In the genomic region with DNA sequence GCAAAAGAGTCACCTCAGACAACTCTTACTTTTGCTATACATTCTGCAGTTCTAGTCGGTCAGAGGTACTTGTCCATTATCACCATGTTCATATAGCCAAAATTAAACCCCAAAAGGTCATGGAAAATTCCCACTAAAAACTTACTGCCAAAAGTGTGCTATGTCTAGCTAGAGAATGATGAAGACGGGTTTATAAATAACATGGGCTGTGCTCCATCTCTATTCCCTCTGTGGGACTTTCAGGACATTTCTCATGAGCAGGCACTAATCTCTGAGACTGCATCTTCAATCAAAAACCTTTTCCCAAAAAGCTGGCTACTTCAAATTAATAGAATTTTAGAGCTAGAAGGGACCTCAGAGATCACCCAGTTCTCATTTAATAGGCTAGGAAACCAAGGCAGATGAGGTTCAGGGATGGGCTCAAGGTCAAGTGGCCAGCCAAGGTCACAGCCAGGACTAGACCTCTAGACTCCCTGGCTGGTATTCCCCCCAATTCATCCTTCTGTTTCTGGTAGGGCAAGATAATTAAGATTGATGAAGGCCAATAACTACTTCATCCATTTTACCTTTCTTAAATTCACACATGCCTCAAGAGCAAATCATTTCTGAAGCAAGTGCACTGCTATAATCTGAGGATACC, we compare ENCODE assay signal across 16 cellular contexts. TPM values are rescaled to one million over a fixed set of nuclear protein-coding genes. Genes with fewer than 3 reads are reported as not detected.
"Had no signal": no experiment of that assay in that cellular context is flagged by ENCODE, and none has a peak within 500 bp of the region (broad histone marks: within the 10 kb centered on the region; RNA-seq: fewer than 3 reads in every experiment).

No MANE protein-coding gene starts in this region.

- H3K4me1 ChIP-seq: upper lobe of left lung had no signal

- H3K9me3 ChIP-seq: upper lobe of left lung had no signal

- H3K4me3 Mint-ChIP-seq: activated naive CD8-positive, alpha-beta T cell; activated T-cell treated with anti-CD3 and anti-CD28 coated beads, Interleukin-2, amount 50 U/mL, for 24 hours; neural crest cell had no signal

- ATAC-seq: activated CD4-positive, CD25-positive, alpha-beta regulatory T cell treated with anti-CD3 and anti-CD28 coated beads, Interleukin-2, amount 50 U/mL, for 24 hours; left lobe of liver had no signal

- H3K9me3 Mint-ChIP-seq: activated T-cell treated with anti-CD3 and anti-CD28 coated beads, Interleukin-2, amount 50 U/mL, for 24 hours; neural crest cell had no signal

- H3K27ac ChIP-seq: skin epidermis had no signal

- H3K4me3 ChIP-seq: skin epidermis, upper lobe of left lung had no signal

- H3K27ac Mint-ChIP-seq: activated naive CD8-positive, alpha-beta T cell had no signal

- H3K4me1 Mint-ChIP-seq: neural crest cell had no signal

- H3K27me3 Mint-ChIP-seq: activated naive CD8-positive, alpha-beta T cell; activated T-cell treated with anti-CD3 and anti-CD28 coated beads, Interleukin-2, amount 50 U/mL, for 24 hours had no signal

- DNase-seq: activated effector memory CD4-positive, alpha-beta T cell treated with Interleukin-2 at 50 U/mL for 16 hours; activated T-cell treated with anti-CD3 and anti-CD28 coated beads, Interleukin-2, amount 50 U/mL, for 24 hours; cortex of kidney; mesendoderm; SIG-M5; T-helper 2 cell; upper lobe of left lung had no signal

- H3K27me3 ChIP-seq: upper lobe of left lung had no signal

RNA-seq across cellular contexts. Expression of gene TEX38, which starts 34.1 kb away (rescaled TPM):
- total RNA-seq: bronchial epithelial cell, epithelial cell of proximal tubule, left lobe of liver, osteocyte, subcutaneous adipose tissue, upper lobe of left lung had no signal
